In the genomic region with DNA sequence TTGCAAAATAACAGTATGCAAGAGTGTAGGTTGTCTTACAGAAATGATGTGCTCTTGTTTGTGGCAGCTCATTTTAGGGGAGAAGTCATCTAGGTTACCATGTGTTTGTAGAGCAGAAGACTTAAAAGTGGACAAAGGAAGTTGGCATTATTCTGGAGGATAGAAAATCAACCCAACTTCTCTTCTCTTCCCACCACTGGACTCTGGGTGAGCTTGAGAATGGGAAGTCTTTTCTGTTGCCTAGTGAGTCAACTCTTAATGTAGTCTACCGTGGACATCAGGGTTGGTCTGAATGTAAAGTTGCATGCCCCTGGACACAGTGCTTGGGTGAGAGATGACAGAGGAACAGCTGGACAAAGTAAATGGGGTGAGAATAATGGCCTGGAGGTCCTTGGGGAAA, we compare ENCODE assay signal across 22 cellular contexts.
DNase-seq lines count a peak whose midpoint lies in the region; ATAC-seq and TF ChIP-seq lines count a peak whose summit lies in the region.
"Had no signal": no experiment of that assay in that cellular context is flagged by ENCODE, and none has a peak within 500 bp of the region (broad histone marks: within the 10 kb centered on the region; RNA-seq: fewer than 3 reads in every experiment).

No MANE protein-coding gene starts in this region.

- DNase-seq in GM23338 (ENCODE audit: low spot score) (no peak), WTC11 (ENCODE audit: low spot score) (no peak), right lobe of liver (no peak), NCI-H1105 treated with DMSO at 0.1 percent for 48 hours (lab: John Stamatoyannopoulos, UW) (no peak), suprapubic skin (ENCODE audit: low spot score in 2 of 2) (no peak), iPS-NIHi7 (ENCODE audit: extremely low spot score) (no peak)
- DNase-seq: activated CD4-positive, alpha-beta T cell treated with anti-CD3 and anti-CD28 coated beads for 4 hours; activated CD8-positive, alpha-beta memory T cell treated with anti-CD3 and anti-CD28 coated beads for 24 hours; activated T-cell treated with anti-CD3 and anti-CD28 coated beads, Interleukin-2, amount 50 U/mL, for 1 hour; CD4-positive, alpha-beta memory T cell; colonic mucosa; DMS153; kidney; mammary epithelial cell; MM.1S; NCI-H146; NCI-H524; NK-92 treated with Interleukin-12 subunit alpha and Interleukin-12 subunit beta, amount 100 ng/mL, for 24 hours; stimulated activated CD4-positive, alpha-beta T cell treated with anti-CD3 and anti-CD28 coated beads, Interleukin-2, amount 100 ng/mL, for 24 hours had no signal

- H3K27me3 Mint-ChIP-seq in GM23338 (ENCODE audit: insufficient read depth, low read depth, poor library complexity), result peaks cover 2% of the 10 kb centered on the region
- no peaks in the 10 kb centered on the region for H3K27me3 Mint-ChIP-seq in WTC11 (ENCODE audit: low read depth)

- H3K4me2 ChIP-seq in GM23338, result peak overlapping the region; percentile 67; the same call in 1 of the 2 replicates

- no peak overlapping the region for H2AFZ ChIP-seq in GM23338

- intact Hi-C loops in right lobe of liver (cut with DNase I), result no loop called here

- peaks cover 6% of the 10 kb centered on the region; the same call in 1 of the 2 replicates for H3K9me2 ChIP-seq in GM23338 (ENCODE audit: insufficient read depth)

- H3K27ac ChIP-seq in GM23338 (ENCODE audit: low read depth) (no peak overlapping the region), right lobe of liver (peak overlapping the region in 1 of 3 donors; percentile 21), temporal lobe (ENCODE audit: low read depth, low read length) (peak overlapping the region; percentile 90), suprapubic skin (no peak overlapping the region)
- H3K27ac ChIP-seq: colonic mucosa had no signal

- H3K27me3 ChIP-seq in GM23338 (ENCODE audit: insufficient read depth), result no peaks in the 10 kb centered on the region
- no peaks in the 10 kb centered on the region for H3K27me3 ChIP-seq in right lobe of liver
- H3K27me3 ChIP-seq in suprapubic skin, result no peaks in the 10 kb centered on the region
- H3K27me3 ChIP-seq: colonic mucosa had no signal

- TF ChIP-seq POLR2A in right lobe of liver (IDR thresholded peaks at IDR 0.05) (no peak), suprapubic skin (IDR thresholded peaks at IDR 0.05) (no peak)

- no peaks in the 10 kb centered on the region for H3K9me3 ChIP-seq in right lobe of liver
- no peaks in the 10 kb centered on the region for H3K9me3 ChIP-seq in suprapubic skin
- H3K9me3 ChIP-seq: colonic mucosa had no signal

- no peak overlapping the region for H3K4me3 ChIP-seq in GM23338
- H3K4me3 ChIP-seq in right lobe of liver, result no peak overlapping the region
- H3K4me3 ChIP-seq in suprapubic skin, result no peak overlapping the region
- H3K4me3 ChIP-seq: colonic mucosa, K562, skin epidermis had no signal

- POLR2A ChIA-PET in WTC11 (lab: Charles Lee), result interaction anchor here (0.5 kb wide), 1 partner anchor 80 kb away, joined by 3 read pairs; no protein-coding TSS in a partner anchor

- H3K36me3 Mint-ChIP-seq in GM23338 (ENCODE audit: low read depth), result no peaks in the 10 kb centered on the region
- H3K36me3 Mint-ChIP-seq in WTC11, result no peaks in the 10 kb centered on the region
- H3K36me3 Mint-ChIP-seq: CD4-positive, alpha-beta memory T cell had no signal

- H3K36me3 ChIP-seq in GM23338 (ENCODE audit: insufficient read depth), result no peaks in the 10 kb centered on the region
- H3K36me3 ChIP-seq in right lobe of liver, result no peaks in the 10 kb centered on the region
- no peaks in the 10 kb centered on the region for H3K36me3 ChIP-seq in suprapubic skin
- H3K36me3 ChIP-seq: colonic mucosa had no signal

- peaks cover 78% of the 10 kb centered on the region for H3K4me1 ChIP-seq in GM23338 (ENCODE audit: insufficient read depth)
- no peaks in the 10 kb centered on the region for H3K4me1 ChIP-seq in right lobe of liver
- H3K4me1 ChIP-seq in suprapubic skin, result peaks cover 25% of the 10 kb centered on the region
- H3K4me1 ChIP-seq: colonic mucosa had no signal

- H3K27ac Mint-ChIP-seq in GM23338 (peak overlapping the region; percentile 57; the same call in 1 of the 2 replicates), WTC11 (peak overlapping the region; percentile 86)
- H3K27ac Mint-ChIP-seq: CD4-positive, alpha-beta memory T cell had no signal

- CTCF ChIA-PET in WTC11 (lab: Charles Lee), result interaction anchor here (1.0 to 2.8 kb wide), 2 partner anchors 13 to 202 kb away, joined by 3 to 8 read pairs; no protein-coding TSS in a partner anchor

- H3K4me1 Mint-ChIP-seq in GM23338 (peaks cover 79% of the 10 kb centered on the region), WTC11 (peaks cover 88% of the 10 kb centered on the region)
- H3K4me1 Mint-ChIP-seq: CD4-positive, alpha-beta memory T cell had no signal

- ATAC-seq in GM23338 (no peak), WTC11 (no peak), right lobe of liver (peak in 3 of 4 donors; percentile 19 to 49 (median 37))
- ATAC-seq: K562 had no signal

- peaks cover 98% of the 10 kb centered on the region for H3K79me2 ChIP-seq in GM23338 (replicated peaks; ENCODE audit: insufficient read depth)

- TF ChIP-seq CTCF in GM23338 (conservative IDR thresholded peaks at IDR 0.05; ENCODE audit: low read depth in 2 of 2), result no peak
- TF ChIP-seq CTCF in WTC11 (IDR thresholded peaks at IDR 0.05), result no peak
- no peak for TF ChIP-seq CTCF in right lobe of liver (IDR thresholded peaks at IDR 0.05)
- TF ChIP-seq CTCF in suprapubic skin (IDR thresholded peaks at IDR 0.05), result no peak

- peaks cover 18% of the 10 kb centered on the region; the same call in 1 of the 2 replicates for H4K20me1 ChIP-seq in GM23338 (replicated peaks; ENCODE audit: insufficient read depth)

- WGBS in right lobe of liver (ENCODE audit: insufficient coverage, low coverage, low lambda C conversion rate, missing lambda C conversion rate), result 85% methylated on average over 1 of the region's 1 CpG
- 83% methylated on average over 1 of the region's 1 CpG for WGBS in suprapubic skin

- H3K9me3 Mint-ChIP-seq in GM23338, result no peaks in the 10 kb centered on the region
- H3K9me3 Mint-ChIP-seq in WTC11, result no peaks in the 10 kb centered on the region
- H3K9me3 Mint-ChIP-seq: CD4-positive, alpha-beta memory T cell had no signal

- no peak for TF ChIP-seq EP300 in suprapubic skin (IDR thresholded peaks at IDR 0.05)

- H3F3A ChIP-seq in GM23338 (replicated peaks; ENCODE audit: low read depth), result no peaks in the 10 kb centered on the region

- H3K4me3 Mint-ChIP-seq in GM23338 (no peak overlapping the region), WTC11 (no peak overlapping the region)
- H3K4me3 Mint-ChIP-seq: CD4-positive, alpha-beta memory T cell had no signal

TF ChIP-seq in GM23338, 12 proteins besides CTCF, POLR2A, EP300 and RAD21 (continues in another document):
- TF ChIP-seq POLR2AphosphoS5 (IDR thresholded peaks at IDR 0.05; ENCODE audit: low read depth) (no peak), JUNB (IDR thresholded peaks at IDR 0.05; ENCODE audit: unreplicated experiment) (no peak), EZH2phosphoT487 (IDR thresholded peaks at IDR 0.05; ENCODE audit: unreplicated experiment) (no peak)

TF ChIP-seq in WTC11, 78 proteins besides CTCF, POLR2A, EP300 and RAD21:
- TF ChIP-seq TCF7 (CRISPR knock-in tag; IDR thresholded peaks at IDR 0.05; ENCODE audit: low read depth), result no peak
- TF ChIP-seq, protein P1, sequence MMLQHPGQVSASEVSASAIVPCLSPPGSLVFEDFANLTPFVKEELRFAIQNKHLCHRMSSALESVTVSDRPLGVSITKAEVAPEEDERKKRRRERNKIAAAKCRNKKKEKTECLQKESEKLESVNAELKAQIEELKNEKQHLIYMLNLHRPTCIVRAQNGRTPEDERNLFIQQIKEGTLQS (CRISPR knock-in tag; conservative IDR thresholded peaks at IDR 0.05), result no peak
- TF ChIP-seq, protein P2, sequence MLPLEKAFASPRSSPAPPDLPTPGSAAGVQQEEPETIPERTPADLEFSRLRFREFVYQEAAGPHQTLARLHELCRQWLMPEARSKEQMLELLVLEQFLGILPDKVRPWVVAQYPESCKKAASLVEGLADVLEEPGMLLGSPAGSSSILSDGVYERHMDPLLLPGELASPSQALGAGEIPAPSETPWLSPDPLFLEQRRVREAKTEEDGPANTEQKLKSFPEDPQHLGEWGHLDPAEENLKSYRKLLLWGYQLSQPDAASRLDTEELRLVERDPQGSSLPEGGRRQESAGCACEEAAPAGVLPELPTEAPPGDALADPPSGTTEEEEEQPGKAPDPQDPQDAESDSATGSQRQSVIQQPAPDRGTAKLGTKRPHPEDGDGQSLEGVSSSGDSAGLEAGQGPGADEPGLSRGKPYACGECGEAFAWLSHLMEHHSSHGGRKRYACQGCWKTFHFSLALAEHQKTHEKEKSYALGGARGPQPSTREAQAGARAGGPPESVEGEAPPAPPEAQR (CRISPR knock-in tag; IDR thresholded peaks at IDR 0.05), result no peak

Comparison
In these comparisons a context has a peak if more than half of its experiments do, and no peak if none do; other contexts are left out.
1. ATAC-seq: peak in right lobe of liver (3 of 4); none in GM23338 (single experiment) and WTC11 (single experiment).